ENCODE assay signal across 8 cellular contexts in the genomic region with DNA sequence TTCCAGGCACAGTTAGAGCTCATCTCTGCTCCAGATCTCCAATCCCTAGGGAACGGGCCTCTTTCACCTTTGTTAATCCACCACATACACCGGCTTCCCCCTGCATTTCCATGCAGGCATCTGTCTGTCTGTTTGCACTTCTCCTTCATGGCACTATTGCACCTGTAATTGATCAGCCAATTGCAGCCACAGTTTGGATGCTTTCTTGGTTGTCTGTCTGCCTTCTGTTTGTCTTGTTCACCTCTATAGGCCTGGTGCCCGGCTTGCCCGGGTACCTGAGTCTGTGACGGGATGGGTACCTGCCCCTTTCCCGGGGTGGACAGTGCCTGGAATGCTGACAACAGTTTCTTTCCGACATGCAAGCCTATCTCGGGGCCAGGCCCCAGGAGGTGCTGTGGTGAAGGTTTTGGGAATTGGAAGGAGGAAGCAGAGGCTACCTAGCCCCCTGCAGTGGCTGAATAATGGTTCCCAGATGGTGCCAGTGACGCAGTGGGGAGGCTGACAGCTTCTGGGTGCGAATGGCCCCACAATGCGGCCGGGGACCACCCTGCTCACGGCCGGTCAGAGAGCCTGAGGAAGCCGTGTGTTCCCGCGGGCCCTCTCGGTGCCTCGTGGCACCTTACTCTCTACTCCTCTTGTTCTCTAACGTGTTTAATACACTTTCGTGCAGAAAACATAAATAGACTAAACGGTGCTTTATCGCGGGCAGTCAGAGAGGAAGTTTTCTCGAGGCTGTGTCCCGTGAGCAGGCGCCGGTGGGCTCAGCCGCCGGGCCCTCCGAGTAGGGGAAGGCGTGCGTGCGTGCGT. TPM values are rescaled to one million over a fixed set of nuclear protein-coding genes. Genes with fewer than 3 reads are reported as not detected.
A peak's percentile ranks its signal among the peaks of the same experiment; 100 is the strongest.
DNase-seq lines count a peak whose midpoint lies in the region; TF ChIP-seq lines count a peak whose summit lies in the region.

No MANE protein-coding gene starts in this region.

- H2AK5ac ChIP-seq in trophoblast cell (ENCODE audit: low read length): no peak overlapping the region

- no peaks in the 10 kb centered on the region for H3K36me3 ChIP-seq in OCI-LY3 (replicated peaks; ENCODE audit: low read depth, low read length)
- peaks cover 3% of the 10 kb centered on the region in 2 experiments for H3K36me3 ChIP-seq in trophoblast cell (ENCODE audit: control insufficient read depth in 1 of 2, insufficient read depth in 2 of 2, low read length in 2 of 2)

- no peak overlapping the region for H2BK120ac ChIP-seq in trophoblast cell (ENCODE audit: insufficient read depth, low read length, poor library complexity)

- no peak overlapping the region for H3K4ac ChIP-seq in trophoblast cell (ENCODE audit: low read depth, low read length)

- H3K9ac ChIP-seq in OCI-LY3 (ENCODE audit: low read length) (peak overlapping the region; percentile 49), trophoblast cell (ENCODE audit: low read length) (no peak overlapping the region)

- no peak for TF ChIP-seq CTCF in OCI-LY3 (IDR thresholded peaks at IDR 0.05; ENCODE audit: low read depth, low read length)
- peak; percentile 15 for TF ChIP-seq CTCF in fibroblast of mammary gland (conservative IDR thresholded peaks at IDR 0.05; ENCODE audit: control insufficient read depth, insufficient read depth, low read depth, low read length)

- no peaks in the 10 kb centered on the region for H3K9me3 Mint-ChIP-seq in activated naive CD4-positive, alpha-beta T cell treated with anti-CD3 and anti-CD28 coated beads, Interleukin-2, amount 50 U/mL, for 24 hours

- H3K79me2 ChIP-seq in OCI-LY3 (ENCODE audit: low read length): no peaks in the 10 kb centered on the region
- H3K79me2 ChIP-seq in trophoblast cell (ENCODE audit: control insufficient read depth, insufficient read depth, low read length, poor library complexity): no peaks in the 10 kb centered on the region

- no CpG with 5 or more reads among the region's 35 CpGs for WGBS in trophoblast cell (ENCODE audit: extremely low coverage, insufficient coverage, insufficient read length)

- H3K4me3 ChIP-seq in OCI-LY3 (ENCODE audit: low read length) (peak overlapping the region; percentile 86), fibroblast of mammary gland (ENCODE audit: control insufficient read depth, low read depth, low read length) (peak overlapping the region; percentile 29), trophoblast cell (ENCODE audit: low read depth, low read length) (peak overlapping the region; percentile 69)

- H3K4me1 ChIP-seq in OCI-LY3 (ENCODE audit: low read length): peaks cover 10% of the 10 kb centered on the region; the same call in 1 of the 2 replicates
- peaks cover 6% of the 10 kb centered on the region in 2 experiments for H3K4me1 ChIP-seq in trophoblast cell (ENCODE audit: control insufficient read depth in 1 of 2, insufficient read depth in 2 of 2, low read length in 2 of 2)

- no peaks in the 10 kb centered on the region for H4K20me1 ChIP-seq in OCI-LY3 (ENCODE audit: insufficient read depth, low read length)

- H3K27me3 Mint-ChIP-seq in activated naive CD4-positive, alpha-beta T cell treated with anti-CD3 and anti-CD28 coated beads, Interleukin-2, amount 50 U/mL, for 24 hours: peaks cover 11% of the 10 kb centered on the region

- no peak overlapping the region for H4K12ac ChIP-seq in trophoblast cell (ENCODE audit: low read depth, low read length)

- no peak overlapping the region for H3K18ac ChIP-seq in trophoblast cell (ENCODE audit: low read length)

- peak overlapping the region; percentile 32 for H4K91ac ChIP-seq in trophoblast cell (ENCODE audit: low read depth, low read length)

- no peak for DNase-seq in activated naive CD4-positive, alpha-beta T cell treated with anti-CD3 and anti-CD28 coated beads, Interleukin-2, amount 50 U/mL, for 16 hours
- DNase-seq in fibroblast of mammary gland (ENCODE audit: low read depth) (peak; percentile 28), trophoblast cell (no peak), MV-4-11 (lab: John Stamatoyannopoulos, UW) (no peak), EL (no peak), COR-L47 (lab: John Stamatoyannopoulos, UW) (no peak)

- no peak overlapping the region for H3K27ac Mint-ChIP-seq in activated naive CD4-positive, alpha-beta T cell treated with anti-CD3 and anti-CD28 coated beads, Interleukin-2, amount 50 U/mL, for 24 hours

- no peak overlapping the region for H2BK5ac ChIP-seq in trophoblast cell (ENCODE audit: low read depth, low read length, poor library complexity)

- H2AFZ ChIP-seq in OCI-LY3 (ENCODE audit: low read depth, low read length): peak overlapping the region; percentile 93
- peak overlapping the region; percentile 37 for H2AFZ ChIP-seq in trophoblast cell (ENCODE audit: insufficient read depth, low read length, poor library complexity)

- no peaks in the 10 kb centered on the region for H3K36me3 Mint-ChIP-seq in activated naive CD4-positive, alpha-beta T cell treated with anti-CD3 and anti-CD28 coated beads, Interleukin-2, amount 50 U/mL, for 24 hours

- peak overlapping the region; percentile 85 for H3K4me2 ChIP-seq in OCI-LY3 (ENCODE audit: low read length)
- peak overlapping the region; percentile 82 for H3K4me2 ChIP-seq in trophoblast cell (ENCODE audit: low read length)

- H3K4me3 Mint-ChIP-seq in activated naive CD4-positive, alpha-beta T cell treated with anti-CD3 and anti-CD28 coated beads, Interleukin-2, amount 50 U/mL, for 24 hours: peak overlapping the region; percentile 69

- peaks cover 24% of the 10 kb centered on the region for H3K27me3 ChIP-seq in OCI-LY3 (ENCODE audit: low read depth, low read length)
- no peaks in the 10 kb centered on the region for H3K27me3 ChIP-seq in trophoblast cell (ENCODE audit: insufficient read depth, low read length)

- peaks cover 2% of the 10 kb centered on the region for H3K79me1 ChIP-seq in trophoblast cell (ENCODE audit: low read length)

- H3K4me1 Mint-ChIP-seq in activated naive CD4-positive, alpha-beta T cell treated with anti-CD3 and anti-CD28 coated beads, Interleukin-2, amount 50 U/mL, for 24 hours: peaks cover 5% of the 10 kb centered on the region

- H3K27ac ChIP-seq in OCI-LY3 (ENCODE audit: low read length): no peak overlapping the region
- H3K27ac ChIP-seq in trophoblast cell (ENCODE audit: low read depth, low read length): no peak overlapping the region

- H4K8ac ChIP-seq in trophoblast cell (ENCODE audit: low read depth, low read length): peak overlapping the region; percentile 32

- peak overlapping the region; percentile 26 for H3K14ac ChIP-seq in trophoblast cell (ENCODE audit: low read length)

- H2BK12ac ChIP-seq in trophoblast cell (ENCODE audit: low read length): no peak overlapping the region

- H3K23ac ChIP-seq in trophoblast cell (ENCODE audit: low read length): no peak overlapping the region

- no peaks in the 10 kb centered on the region for H3K9me3 ChIP-seq in OCI-LY3 (ENCODE audit: insufficient read depth, low read length)
- no peaks in the 10 kb centered on the region for H3K9me3 ChIP-seq in trophoblast cell (ENCODE audit: insufficient read depth, low read depth, low read length)

RNA-seq across cellular contexts. Expression of gene RAB6B, which starts 31.3 kb away (rescaled TPM):
- polyA plus RNA-seq in trophoblast cell (2013): 2.1 and 2.2 TPM in 2 replicates

Comparison
In these comparisons a context has a peak if more than half of its experiments do, and no peak if none do; other contexts are left out.
1. H3K4me3 ChIP-seq: peak in every context shown above with its lines; median percentile 86 in OCI-LY3; 69 in trophoblast cell; 29 in fibroblast of mammary gland.